21 cellular contexts compared by ENCODE assay signal in genomic region chr1:224087358-224087757, GRCh38.
"Had no signal": no experiment of that assay in that cellular context is flagged by ENCODE, and none has a peak within 500 bp of the region (broad histone marks: within the 10 kb centered on the region; RNA-seq: fewer than 3 reads in every experiment).

No MANE protein-coding gene starts in this region.

- H3K4me1 Mint-ChIP-seq: activated CD4-positive, alpha-beta T cell treated with anti-CD3 and anti-CD28 coated beads, Interleukin-2, amount 10 ng/mL, durations not matched to agents 24 days and 14 days; activated naive CD8-positive, alpha-beta T cell treated with anti-CD3 and anti-CD28 coated beads, Interleukin-2, amount 10 ng/mL, durations not matched to agents 7 days and 5 days had no signal

- H3K36me3 Mint-ChIP-seq: activated naive CD8-positive, alpha-beta T cell treated with anti-CD3 and anti-CD28 coated beads, Interleukin-2, amount 10 ng/mL, durations not matched to agents 7 days and 5 days had no signal

- H3K27ac Mint-ChIP-seq: activated CD4-positive, alpha-beta T cell treated with anti-CD3 and anti-CD28 coated beads, Interleukin-2, amount 10 ng/mL, durations not matched to agents 24 days and 14 days; activated CD8-positive, alpha-beta T cell treated with anti-CD3 and anti-CD28 coated beads, Interleukin-2, amount 10 ng/mL, durations not matched to agents 7 days and 5 days; activated naive CD8-positive, alpha-beta T cell treated with anti-CD3 and anti-CD28 coated beads, Interleukin-2, amount 10 ng/mL, durations not matched to agents 7 days and 5 days; activated T-cell treated with anti-CD3 and anti-CD28 coated beads, Interleukin-2, amount 50 U/mL, for 24 hours; activated T-helper 2 cell treated with anti-CD3 and anti-CD28 coated beads, Interferon-gamma antibody, Interleukin-2, Interleukin-4, amounts not matched to agents 10 μg/mL and 5 μg/mL and 100 μg/mL, durations not matched to agents 14 hours and 24 hours and 36 hours had no signal

- H3K4me3 Mint-ChIP-seq: activated CD4-positive, alpha-beta T cell treated with anti-CD3 and anti-CD28 coated beads, Interleukin-2, amount 10 ng/mL, durations not matched to agents 24 days and 14 days; activated CD8-positive, alpha-beta T cell treated with anti-CD3 and anti-CD28 coated beads, Interleukin-2, amount 10 ng/mL, durations not matched to agents 7 days and 5 days; activated naive CD8-positive, alpha-beta T cell treated with anti-CD3 and anti-CD28 coated beads, Interleukin-2, amount 10 ng/mL, durations not matched to agents 7 days and 5 days; activated T-cell treated with anti-CD3 and anti-CD28 coated beads, Interleukin-2, amount 50 U/mL, for 24 hours had no signal

- DNase-seq: activated CD4-positive, alpha-beta T cell treated with anti-CD3 and anti-CD28 coated beads, Interleukin-2, amount 10 ng/mL, durations not matched to agents 24 days and 14 days; activated CD8-positive, alpha-beta T cell treated with anti-CD3 and anti-CD28 coated beads, Interleukin-2, amount 10 ng/mL, durations not matched to agents 7 days and 5 days; activated naive CD4-positive, alpha-beta T cell treated with Interleukin-2 at 50 U/mL for 16 hours; activated naive CD8-positive, alpha-beta T cell treated with anti-CD3 and anti-CD28 coated beads, Interleukin-2, amount 10 ng/mL, durations not matched to agents 7 days and 5 days; activated T-cell treated with anti-CD3 and anti-CD28 coated beads, Interleukin-2, amount 50 U/mL, for 24 hours; amygdala; body of pancreas; caudate nucleus; erythroblast; hypothalamus; left ventricle myocardium inferior; mammary epithelial cell; occipital lobe; posterior cingulate gyrus; retina; stimulated activated CD4-positive, alpha-beta T cell treated with anti-CD3 and anti-CD28 coated beads, Interleukin-12 subunit alpha, Interleukin-12 subunit beta, amount 100 ng/mL, for 4 hours; stimulated activated CD4-positive, alpha-beta T cell treated with anti-CD3 and anti-CD28 coated beads, Interleukin-1b, Interleukin-23, amount 100 ng/mL, for 48 hours; stimulated activated CD8-positive, alpha-beta memory T cell treated with anti-CD3 and anti-CD28 coated beads, Interleukin-4, amount 100 ng/mL, for 48 hours; stimulated activated naive CD4-positive, alpha-beta T cell; thyroid gland had no signal

- H3K9me3 Mint-ChIP-seq: activated CD4-positive, alpha-beta T cell treated with anti-CD3 and anti-CD28 coated beads, Interleukin-2, amount 10 ng/mL, durations not matched to agents 24 days and 14 days; activated naive CD8-positive, alpha-beta T cell treated with anti-CD3 and anti-CD28 coated beads, Interleukin-2, amount 10 ng/mL, durations not matched to agents 7 days and 5 days; activated T-cell treated with anti-CD3 and anti-CD28 coated beads, Interleukin-2, amount 50 U/mL, for 24 hours; activated T-helper 2 cell treated with anti-CD3 and anti-CD28 coated beads, Interferon-gamma antibody, Interleukin-2, Interleukin-4, amounts not matched to agents 10 μg/mL and 5 μg/mL and 100 μg/mL, durations not matched to agents 14 hours and 24 hours and 36 hours had no signal
